Comparison of ENCODE assay signal across 16 cellular contexts in genomic region chr3:115401298-115401697, GRCh38.
DNase-seq lines count a peak whose midpoint lies in the region; ATAC-seq, FAIRE-seq and TF ChIP-seq lines count a peak whose summit lies in the region.
"Had no signal": no experiment of that assay in that cellular context is flagged by ENCODE, and none has a peak within 500 bp of the region (broad histone marks: within the 10 kb centered on the region; RNA-seq: fewer than 3 reads in every experiment).

No MANE protein-coding gene starts in this region.

- peak; percentile 73 for ATAC-seq in SK-N-SH treated with all-trans-retinoic acid at 6 μM for 48 hours
- ATAC-seq in HG02981 (IDR thresholded peaks at IDR 0.05; ENCODE audit: unreplicated experiment) = no peak
- ATAC-seq in naive thymus-derived CD4-positive, alpha-beta T cell = no peak
- ATAC-seq: stimulated activated memory B cell treated with anti-CD40 and anti-IgM and Interleukin-4, amounts not matched to agents 10 μg/mL and 1 μg/mL and 100 μg/mL, for 72 hours; T-cell had no signal

- peaks cover 0 to 5% (median 0%) of the 10 kb centered on the region in 7 donors for H3K4me1 Mint-ChIP-seq in naive thymus-derived CD4-positive, alpha-beta T cell
- H3K4me1 Mint-ChIP-seq: CD4-positive, alpha-beta memory T cell; central memory CD8-positive, alpha-beta T cell; stimulated activated memory B cell treated with anti-CD40 and anti-IgM and Interleukin-4, amounts not matched to agents 10 μg/mL and 1 μg/mL and 100 μg/mL, for 72 hours; T-cell had no signal

- H3K9me3 Mint-ChIP-seq in naive thymus-derived CD4-positive, alpha-beta T cell = no peaks in the 10 kb centered on the region
- H3K9me3 Mint-ChIP-seq: CD4-positive, alpha-beta memory T cell; central memory CD8-positive, alpha-beta T cell; neural crest cell; stimulated activated memory B cell treated with anti-CD40 and anti-IgM and Interleukin-4, amounts not matched to agents 10 μg/mL and 1 μg/mL and 100 μg/mL, for 72 hours; T-cell had no signal

- no peaks in the 10 kb centered on the region for H3K36me3 Mint-ChIP-seq in naive thymus-derived CD4-positive, alpha-beta T cell
- H3K36me3 Mint-ChIP-seq: CD4-positive, alpha-beta memory T cell; stimulated activated memory B cell treated with anti-CD40 and anti-IgM and Interleukin-4, amounts not matched to agents 10 μg/mL and 1 μg/mL and 100 μg/mL, for 72 hours; T-cell had no signal

- H3K27me3 Mint-ChIP-seq in naive thymus-derived CD4-positive, alpha-beta T cell = peaks cover 0 to 6% (median 0%) of the 10 kb centered on the region in 5 donors
- H3K27me3 Mint-ChIP-seq: stimulated activated memory B cell treated with anti-CD40 and anti-IgM and Interleukin-4, amounts not matched to agents 10 μg/mL and 1 μg/mL and 100 μg/mL, for 72 hours had no signal

- no peaks in the 10 kb centered on the region for H3K36me3 ChIP-seq in naive thymus-derived CD4-positive, alpha-beta T cell (ENCODE audit: control insufficient read depth in 2 of 3, insufficient read depth in 3 of 3, low read length in 3 of 3)
- no peaks in the 10 kb centered on the region for H3K36me3 ChIP-seq in kidney (ENCODE audit: control insufficient read depth in 1 of 2, insufficient read depth in 2 of 2, low read length in 2 of 2)
- H3K36me3 ChIP-seq: esophagus squamous epithelium had no signal

- H3K9me3 ChIP-seq in naive thymus-derived CD4-positive, alpha-beta T cell (ENCODE audit: control insufficient read depth in 2 of 3, low read length in 3 of 3) = no peaks in the 10 kb centered on the region
- no peaks in the 10 kb centered on the region for H3K9me3 ChIP-seq in kidney (ENCODE audit: control insufficient read depth in 1 of 2, low read length in 2 of 2)
- H3K9me3 ChIP-seq: esophagus squamous epithelium had no signal

- no peak for TF ChIP-seq CTCF in retinal pigment epithelial cell (conservative IDR thresholded peaks at IDR 0.05; ENCODE audit: low read depth, low read length)
- TF ChIP-seq CTCF in kidney (IDR thresholded peaks at IDR 0.05; ENCODE audit: borderline replicate concordance, extremely low read depth, insufficient read depth) = no peak

- CTCF ChIA-PET in naive thymus-derived CD4-positive, alpha-beta T cell (lab: Charles Lee) = no interaction called here

- DNase-seq in Daoy (ENCODE audit: low read depth) = peak; percentile 81
- DNase-seq in fibroblast of the conjunctiva (ENCODE audit: low read depth) = peak; percentile 44
- peak; percentile 89 for DNase-seq in retinal pigment epithelial cell (ENCODE audit: low read depth)
- no peak for DNase-seq in naive thymus-derived CD4-positive, alpha-beta T cell
- no peak for DNase-seq in kidney
- no peak for DNase-seq in HTR-8/SVneo (ENCODE audit: insufficient read length, low spot score)
- DNase-seq: activated CD4-positive, alpha-beta T cell treated with anti-CD3 and anti-CD28 coated beads for 48 hours; CD4-positive, alpha-beta memory T cell; esophagus squamous epithelium; stimulated activated CD4-positive, alpha-beta T cell treated with anti-CD3 and anti-CD28 coated beads, Interleukin-2, amount 100 ng/mL, for 24 hours; T-cell had no signal

- H3K27ac ChIP-seq in naive thymus-derived CD4-positive, alpha-beta T cell (ENCODE audit: low read depth, low read length) = no peak overlapping the region
- H3K27ac ChIP-seq in kidney (ENCODE audit: low read depth in 2 of 2, low read length in 2 of 2) = no peak overlapping the region
- H3K27ac ChIP-seq: esophagus squamous epithelium had no signal

- H3K27ac Mint-ChIP-seq in naive thymus-derived CD4-positive, alpha-beta T cell = no peak overlapping the region
- H3K27ac Mint-ChIP-seq: CD4-positive, alpha-beta memory T cell; stimulated activated memory B cell treated with anti-CD40 and anti-IgM and Interleukin-4, amounts not matched to agents 10 μg/mL and 1 μg/mL and 100 μg/mL, for 72 hours; T-cell had no signal

- FAIRE-seq in kidney (lab: Jason Lieb, UNC) (no peak), HTR-8/SVneo (lab: Jason Lieb, UNC) (no peak)

- no peak overlapping the region for H3K9ac ChIP-seq in kidney (ENCODE audit: low read length in 2 of 2)

- H3K4me3 Mint-ChIP-seq in naive thymus-derived CD4-positive, alpha-beta T cell = no peak overlapping the region
- H3K4me3 Mint-ChIP-seq: CD4-positive, alpha-beta memory T cell; central memory CD8-positive, alpha-beta T cell; neural crest cell; stimulated activated memory B cell treated with anti-CD40 and anti-IgM and Interleukin-4, amounts not matched to agents 10 μg/mL and 1 μg/mL and 100 μg/mL, for 72 hours; T-cell had no signal

- POLR2A ChIA-PET in naive thymus-derived CD4-positive, alpha-beta T cell (lab: Charles Lee) = interaction anchor here (0.7 kb wide), 1 partner anchor 10 kb away, joined by 3 read pairs; no protein-coding TSS in a partner anchor

- H3K4me3 ChIP-seq in retinal pigment epithelial cell (ENCODE audit: low read length) = no peak overlapping the region
- H3K4me3 ChIP-seq in naive thymus-derived CD4-positive, alpha-beta T cell (ENCODE audit: low read length) = no peak overlapping the region
- H3K4me3 ChIP-seq in kidney (ENCODE audit: low read length in 2 of 2) = no peak overlapping the region
- H3K4me3 ChIP-seq: esophagus squamous epithelium had no signal

- H3K27me3 ChIP-seq in naive thymus-derived CD4-positive, alpha-beta T cell (ENCODE audit: control insufficient read depth in 2 of 2, insufficient read depth in 2 of 2, low read length in 2 of 2) = no peaks in the 10 kb centered on the region
- H3K27me3 ChIP-seq: esophagus squamous epithelium had no signal

- intact Hi-C loops in naive thymus-derived CD4-positive, alpha-beta T cell (cut with micrococcal nuclease) = no loop called here
- intact Hi-C loops in kidney (cut with DNase I) = no loop called here

- no peaks in the 10 kb centered on the region for H3K4me1 ChIP-seq in naive thymus-derived CD4-positive, alpha-beta T cell (ENCODE audit: control insufficient read depth in 2 of 2, insufficient read depth in 2 of 2, low read length in 2 of 2)
- H3K4me1 ChIP-seq in kidney (ENCODE audit: control insufficient read depth in 1 of 2, insufficient read depth in 1 of 2, low read depth in 1 of 2, low read length in 2 of 2) = no peaks in the 10 kb centered on the region
- H3K4me1 ChIP-seq: esophagus squamous epithelium had no signal

TF ChIP-seq in SK-N-SH treated with all-trans-retinoic acid at 6 μM for 48 hours, 23 proteins besides CTCF, POLR2A, EP300 and RAD21:
- TF ChIP-seq ZNF70 (CRISPR knock-in tag; IDR thresholded peaks at IDR 0.05) = no peak
- no peak for TF ChIP-seq ZNF8 (CRISPR knock-in tag; IDR thresholded peaks at IDR 0.05)
- no peak for TF ChIP-seq PPARA (CRISPR knock-in tag; IDR thresholded peaks at IDR 0.05; ENCODE audit: borderline replicate concordance)
- TF ChIP-seq OSR1 (CRISPR knock-in tag; IDR thresholded peaks at IDR 0.05) = no peak
- no peak for TF ChIP-seq ZNF565 (CRISPR knock-in tag; conservative IDR thresholded peaks at IDR 0.05; ENCODE audit: low read depth)
- TF ChIP-seq ZC3H10 (CRISPR knock-in tag; IDR thresholded peaks at IDR 0.05) = no peak
- no peak for TF ChIP-seq ZFP30 (CRISPR knock-in tag; IDR thresholded peaks at IDR 0.05)
- no peak for TF ChIP-seq CREB5 (CRISPR knock-in tag; IDR thresholded peaks at IDR 0.05; ENCODE audit: low read depth)
- no peak for TF ChIP-seq CSDC2 (CRISPR knock-in tag; IDR thresholded peaks at IDR 0.05)
- no peak for TF ChIP-seq RARB (CRISPR knock-in tag; IDR thresholded peaks at IDR 0.05)
- TF ChIP-seq GLIS3 (CRISPR knock-in tag; IDR thresholded peaks at IDR 0.05) = no peak

Comparison
In these comparisons a context has a peak if more than half of its experiments do, and no peak if none do; other contexts are left out.
1. DNase-seq: peak in Daoy (single experiment), fibroblast of the conjunctiva (single experiment) and retinal pigment epithelial cell (single experiment); none in naive thymus-derived CD4-positive, alpha-beta T cell (0 of 9), kidney (single experiment) and HTR-8/SVneo (single experiment).